12 cellular contexts compared by ENCODE assay signal in the genomic region with DNA sequence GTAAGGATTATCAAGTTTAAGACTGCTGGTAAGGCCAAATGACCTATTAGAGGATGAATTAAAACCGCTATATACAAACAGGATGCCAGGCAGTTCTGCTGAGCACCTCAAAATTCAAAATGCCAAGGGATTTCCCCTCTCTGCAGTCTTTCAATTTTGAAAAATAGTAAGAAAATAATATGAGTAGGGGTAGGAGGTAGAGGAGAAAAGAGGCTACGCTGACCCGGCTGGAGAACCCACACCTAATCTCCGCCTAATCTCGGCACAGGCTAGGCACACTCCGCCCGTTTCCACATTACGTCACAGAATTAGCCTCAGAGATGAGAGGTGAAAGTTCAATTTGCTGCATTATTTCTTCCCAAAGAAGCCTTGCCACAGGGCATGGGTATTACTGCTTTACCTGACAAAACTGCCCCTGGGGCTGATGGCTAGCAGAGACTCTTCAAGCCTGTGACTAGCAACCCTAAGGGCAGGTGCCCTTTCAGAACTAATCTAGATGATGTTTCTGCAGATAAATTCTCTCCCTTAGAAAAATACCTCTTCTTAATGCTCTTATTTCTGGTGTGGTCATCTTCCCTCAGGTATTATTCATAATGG. TPM values are rescaled to one million over a fixed set of nuclear protein-coding genes. Genes with fewer than 3 reads are reported as not detected.
A peak's percentile ranks its signal among the peaks of the same experiment; 100 is the strongest.
DNase-seq lines count a peak whose midpoint lies in the region; ATAC-seq and TF ChIP-seq lines count a peak whose summit lies in the region.
"Had no signal": no experiment of that assay in that cellular context is flagged by ENCODE, and none has a peak within 500 bp of the region (broad histone marks: within the 10 kb centered on the region; RNA-seq: fewer than 3 reads in every experiment).

No MANE protein-coding gene starts in this region.

- peak overlapping the region; percentile 59 to 88 (median 74) for H3K4me3 Mint-ChIP-seq in CD4-positive, CD25-positive, alpha-beta regulatory T cell
- H3K4me3 Mint-ChIP-seq in Calu3 (ENCODE audit: low read depth, unreplicated experiment) (no peak overlapping the region), naive B cell (no peak overlapping the region)
- H3K4me3 Mint-ChIP-seq in activated CD8-positive, alpha-beta T cell treated with anti-CD3 and anti-CD28 coated beads, Interleukin-2, amount 10 ng/mL, durations not matched to agents 7 days and 5 days: peak overlapping the region; percentile 24
- H3K4me3 Mint-ChIP-seq: HFFc6 had no signal

- peak in 2 of 3 donors; percentile 31 to 67 for DNase-seq in CD4-positive, CD25-positive, alpha-beta regulatory T cell
- no peak for DNase-seq in Calu3
- DNase-seq in activated CD8-positive, alpha-beta T cell treated with anti-CD3 and anti-CD28 coated beads, Interleukin-2, amount 10 ng/mL, durations not matched to agents 7 days and 5 days: no peak
- no peak for DNase-seq in naive B cell
- no peak for DNase-seq in WERI-Rb-1
- no peak for DNase-seq in Ammon's horn (ENCODE audit: low spot score)
- DNase-seq in activated CD4-positive, CD25-positive, alpha-beta regulatory T cell treated with anti-CD3 and anti-CD28 coated beads, Interleukin-2, amount 50 U/mL, for 72 hours: no peak
- DNase-seq: activated CD4-positive, alpha-beta T cell treated with anti-CD3 and anti-CD28 coated beads, Interleukin-2, amount 50 U/mL, for 48 hours; HFFc6; NCI-H187 treated with DMSO at 0.1 percent for 48 hours; NCI-H524 had no signal

- no TSS peak for BruUV-seq in Calu3 (replicated peaks; lab: Mats Ljungman, UMichigan)

- no peaks in the 10 kb centered on the region for H3K9me3 Mint-ChIP-seq in CD4-positive, CD25-positive, alpha-beta regulatory T cell
- H3K9me3 Mint-ChIP-seq in Calu3 (ENCODE audit: low read depth, unreplicated experiment) (no peaks in the 10 kb centered on the region), naive B cell (no peaks in the 10 kb centered on the region)
- no peaks in the 10 kb centered on the region for H3K9me3 Mint-ChIP-seq in activated CD8-positive, alpha-beta T cell treated with anti-CD3 and anti-CD28 coated beads, Interleukin-2, amount 10 ng/mL, durations not matched to agents 7 days and 5 days (ENCODE audit: insufficient read depth)
- H3K9me3 Mint-ChIP-seq: HFFc6 had no signal

- peak overlapping the region; percentile 66 for H3K4me3 ChIP-seq in CD4-positive, CD25-positive, alpha-beta regulatory T cell (ENCODE audit: low read depth, low read length)
- no peak overlapping the region for H3K4me3 ChIP-seq in WERI-Rb-1 (ENCODE audit: low read depth, low read length)

- H3K27me3 Mint-ChIP-seq in CD4-positive, CD25-positive, alpha-beta regulatory T cell: no peaks in the 10 kb centered on the region
- H3K27me3 Mint-ChIP-seq in Calu3 (ENCODE audit: unreplicated experiment) (no peaks in the 10 kb centered on the region), naive B cell (no peaks in the 10 kb centered on the region)
- no peaks in the 10 kb centered on the region for H3K27me3 Mint-ChIP-seq in activated CD8-positive, alpha-beta T cell treated with anti-CD3 and anti-CD28 coated beads, Interleukin-2, amount 10 ng/mL, durations not matched to agents 7 days and 5 days (ENCODE audit: low read depth)

- peak overlapping the region; percentile 91 to 99 (median 94) for H3K27ac Mint-ChIP-seq in CD4-positive, CD25-positive, alpha-beta regulatory T cell
- H3K27ac Mint-ChIP-seq in Calu3 (ENCODE audit: unreplicated experiment): peak overlapping the region; percentile 52
- peak overlapping the region; percentile 92 for H3K27ac Mint-ChIP-seq in activated CD8-positive, alpha-beta T cell treated with anti-CD3 and anti-CD28 coated beads, Interleukin-2, amount 10 ng/mL, durations not matched to agents 7 days and 5 days
- peak overlapping the region in 4 of 6 donors; percentile 39 to 77 (median 60) for H3K27ac Mint-ChIP-seq in naive B cell
- H3K27ac Mint-ChIP-seq: HFFc6 had no signal

- TF ChIP-seq CTCF in Calu3 (IDR thresholded peaks at IDR 0.05; ENCODE audit: unreplicated experiment): no peak
- no peak for TF ChIP-seq CTCF in WERI-Rb-1 (IDR thresholded peaks at IDR 0.05; ENCODE audit: low read depth, low read length)

- intact Hi-C loops in Calu3 (cut with micrococcal nuclease; ENCODE audit: unreplicated experiment): no loop called here

- ATAC-seq in CD4-positive, CD25-positive, alpha-beta regulatory T cell (ENCODE audit: low read depth in 2 of 2): peak; percentile 61 to 66
- peak; percentile 34 for ATAC-seq in activated CD8-positive, alpha-beta T cell treated with anti-CD3 and anti-CD28 coated beads, Interleukin-2, amount 10 ng/mL, durations not matched to agents 7 days and 5 days
- ATAC-seq in naive B cell (ENCODE audit: low read depth in 2 of 2) (no peak), GM19455 (IDR thresholded peaks at IDR 0.05; ENCODE audit: unreplicated experiment) (no peak)

- POLR2A ChIA-PET in activated CD8-positive, alpha-beta T cell treated with anti-CD3 and anti-CD28 coated beads, Interleukin-2, amount 10 ng/mL, durations not matched to agents 7 days and 5 days (lab: Charles Lee): interaction anchor here (3.2 kb wide), 1 partner anchor 25 kb away, joined by 15 read pairs; no protein-coding TSS in a partner anchor

- no peaks in the 10 kb centered on the region for H3K27me3 ChIP-seq in CD4-positive, CD25-positive, alpha-beta regulatory T cell (ENCODE audit: control insufficient read depth, insufficient read depth, low read length)
- H3K27me3 ChIP-seq in WERI-Rb-1 (ENCODE audit: insufficient read depth, low read depth, severe bottlenecking): no peaks in the 10 kb centered on the region

- CTCF ChIA-PET in Calu3 (lab: Charles Lee): no interaction called here
- CTCF ChIA-PET in activated CD8-positive, alpha-beta T cell treated with anti-CD3 and anti-CD28 coated beads, Interleukin-2, amount 10 ng/mL, durations not matched to agents 7 days and 5 days (lab: Charles Lee): interaction anchor here (1.3 to 1.9 kb wide), 2 partner anchors 54 to 61 kb away, joined by 4 to 14 read pairs; no protein-coding TSS in a partner anchor

- H3K36me3 ChIP-seq in CD4-positive, CD25-positive, alpha-beta regulatory T cell (ENCODE audit: control insufficient read depth, insufficient read depth, low read length): no peaks in the 10 kb centered on the region
- H3K36me3 ChIP-seq in WERI-Rb-1: no peaks in the 10 kb centered on the region

- H3K36me3 Mint-ChIP-seq in CD4-positive, CD25-positive, alpha-beta regulatory T cell: peaks cover 7% of the 10 kb centered on the region
- peaks cover 28% of the 10 kb centered on the region for H3K36me3 Mint-ChIP-seq in Calu3 (ENCODE audit: insufficient read depth, unreplicated experiment)
- peaks cover 26% of the 10 kb centered on the region for H3K36me3 Mint-ChIP-seq in activated CD8-positive, alpha-beta T cell treated with anti-CD3 and anti-CD28 coated beads, Interleukin-2, amount 10 ng/mL, durations not matched to agents 7 days and 5 days (ENCODE audit: low read depth)
- peaks cover 8 to 9% of the 10 kb centered on the region in 2 donors for H3K36me3 Mint-ChIP-seq in naive B cell

- peaks cover 50 to 81% (median 56%) of the 10 kb centered on the region in 4 donors for H3K4me1 Mint-ChIP-seq in CD4-positive, CD25-positive, alpha-beta regulatory T cell
- H3K4me1 Mint-ChIP-seq in Calu3 (ENCODE audit: low read depth, unreplicated experiment) (peaks cover 58% of the 10 kb centered on the region), naive B cell (peaks cover 27 to 40% (median 37%) of the 10 kb centered on the region in 3 donors)
- H3K4me1 Mint-ChIP-seq in activated CD8-positive, alpha-beta T cell treated with anti-CD3 and anti-CD28 coated beads, Interleukin-2, amount 10 ng/mL, durations not matched to agents 7 days and 5 days (ENCODE audit: low read depth): peaks cover 54% of the 10 kb centered on the region

- H3K9me3 ChIP-seq in CD4-positive, CD25-positive, alpha-beta regulatory T cell (ENCODE audit: control insufficient read depth in 2 of 2, low read length in 2 of 2): no peaks in the 10 kb centered on the region
- H3K9me3 ChIP-seq in WERI-Rb-1 (ENCODE audit: severe bottlenecking): no peaks in the 10 kb centered on the region

- peaks cover 53% of the 10 kb centered on the region for H3K4me1 ChIP-seq in CD4-positive, CD25-positive, alpha-beta regulatory T cell (ENCODE audit: control insufficient read depth, insufficient read depth, low read length, poor library complexity, severe bottlenecking)

- H3K27ac ChIP-seq in CD4-positive, CD25-positive, alpha-beta regulatory T cell (ENCODE audit: insufficient read depth, low read length, poor library complexity, severe bottlenecking): peak overlapping the region; percentile 78
- H3K27ac ChIP-seq in WERI-Rb-1: no peak overlapping the region

RNA-seq across cellular contexts. Expression of a gene that starts 21.4 kb away (rescaled TPM):
- total RNA-seq in CD4-positive, CD25-positive, alpha-beta regulatory T cell: 683 TPM
- polyA plus RNA-seq in CD4-positive, CD25-positive, alpha-beta regulatory T cell: 100 to 1,000 TPM; 221 to 321 (median 270) TPM
- total RNA-seq in Calu3 (2022): 162 and 205 TPM in 2 replicates
- 100 to 1,000 TPM; 261 to 268 TPM for total RNA-seq in activated CD8-positive, alpha-beta T cell treated with anti-CD3 and anti-CD28 coated beads, Interleukin-2, amount 10 ng/mL, durations not matched to agents 7 days and 5 days
- polyA plus RNA-seq in naive B cell (ENCODE audit: low read depth in 6 of 6): 10 to 100 TPM; 27.8 to 59.5 (median 46.3) TPM
- total RNA-seq: HFFc6 had no signal

Comparison
In these comparisons a context has a peak if more than half of its experiments do, and no peak if none do; other contexts are left out.
1. ATAC-seq: peak in CD4-positive, CD25-positive, alpha-beta regulatory T cell (2 of 2) and activated CD8-positive, alpha-beta T cell treated with anti-CD3 and anti-CD28 coated beads, Interleukin-2, amount 10 ng/mL, durations not matched to agents 7 days and 5 days (single experiment); none in naive B cell (0 of 2) and GM19455 (single experiment).
2. DNase-seq: peak in CD4-positive, CD25-positive, alpha-beta regulatory T cell (2 of 3); none in Calu3 (single experiment), activated CD8-positive, alpha-beta T cell treated with anti-CD3 and anti-CD28 coated beads, Interleukin-2, amount 10 ng/mL, durations not matched to agents 7 days and 5 days (single experiment), naive B cell (single experiment), WERI-Rb-1 (single experiment), Ammon's horn (single experiment) and activated CD4-positive, CD25-positive, alpha-beta regulatory T cell treated with anti-CD3 and anti-CD28 coated beads, Interleukin-2, amount 50 U/mL, for 72 hours (single experiment).
3. H3K4me3 Mint-ChIP-seq: peak in CD4-positive, CD25-positive, alpha-beta regulatory T cell (4 of 4) and activated CD8-positive, alpha-beta T cell treated with anti-CD3 and anti-CD28 coated beads, Interleukin-2, amount 10 ng/mL, durations not matched to agents 7 days and 5 days (single experiment); none in Calu3 (single experiment) and naive B cell (0 of 8).
4. Peak in every context shown above with its lines, with median percentiles within 50 percentile points of each other: H3K27ac Mint-ChIP-seq.